9 cellular contexts compared by ENCODE assay signal in genomic region chr15:76338555-76339301, GRCh38. TPM values are rescaled to one million over a fixed set of nuclear protein-coding genes. Genes with fewer than 3 reads are reported as not detected.
DNase-seq lines count a peak whose midpoint lies in the region; ATAC-seq, FAIRE-seq and TF ChIP-seq lines count a peak whose summit lies in the region.
"Had no signal": no experiment of that assay in that cellular context is flagged by ENCODE, and none has a peak within 500 bp of the region (broad histone marks: within the 10 kb centered on the region; RNA-seq: fewer than 3 reads in every experiment).

No MANE protein-coding gene starts in this region.

- peaks cover 74% of the 10 kb centered on the region for H3K27me3 Mint-ChIP-seq in chondrocyte (ENCODE audit: low read depth)

- H3K4me3 ChIP-seq in osteoblast (ENCODE audit: insufficient read depth, low read length), result no peak overlapping the region
- no peak overlapping the region for H3K4me3 ChIP-seq in PC-9

- BruUV-seq in PC-9 (replicated peaks; lab: Mats Ljungman, UMichigan), result no TSS peak

- no peak overlapping the region for H2AFZ ChIP-seq in osteoblast (ENCODE audit: low read length)
- H2AFZ ChIP-seq in PC-9, result no peak overlapping the region

- H3K27ac Mint-ChIP-seq in chondrocyte (ENCODE audit: unreplicated experiment), result no peak overlapping the region

- FAIRE-seq in HTR-8/SVneo (lab: Jason Lieb, UNC), result peak; percentile 46
- FAIRE-seq: endometrium had no signal

- POLR2A ChIA-PET in PC-9 (lab: Charles Lee; ENCODE audit: unreplicated experiment), result no interaction called here

- H3K9me2 ChIP-seq in PC-9 (ENCODE audit: insufficient read depth), result no peaks in the 10 kb centered on the region

- intact Hi-C loops in PC-9 (cut with micrococcal nuclease; ENCODE audit: unreplicated experiment), result no loop called here

- H3K79me2 ChIP-seq in osteoblast (ENCODE audit: insufficient read depth, low read length) (no peaks in the 10 kb centered on the region), PC-9 (ENCODE audit: low read depth) (no peaks in the 10 kb centered on the region)

- H4K20me1 ChIP-seq in osteoblast (ENCODE audit: insufficient read depth, low read length) (no peaks in the 10 kb centered on the region), PC-9 (ENCODE audit: insufficient read depth) (no peaks in the 10 kb centered on the region)

- no peak for TF ChIP-seq CTCF in chondrocyte (IDR thresholded peaks at IDR 0.05)
- no peak for TF ChIP-seq CTCF in osteoblast (IDR thresholded peaks at IDR 0.05; ENCODE audit: extremely low read depth, low read depth, low read length)
- TF ChIP-seq CTCF in PC-9 (conservative IDR thresholded peaks at IDR 0.05), result no peak

- no peaks in the 10 kb centered on the region for H3F3A ChIP-seq in PC-9 (ENCODE audit: insufficient read depth, low read depth)

- peaks cover 94% of the 10 kb centered on the region for H3K27me3 ChIP-seq in osteoblast (ENCODE audit: insufficient read depth, low read length)
- H3K27me3 ChIP-seq in PC-9 (ENCODE audit: insufficient read depth, low read depth), result no peaks in the 10 kb centered on the region

- peaks cover 6% of the 10 kb centered on the region for H3K36me3 Mint-ChIP-seq in chondrocyte (ENCODE audit: low read depth)

- H3K4me3 Mint-ChIP-seq in chondrocyte (ENCODE audit: unreplicated experiment), result peak overlapping the region; percentile 40

- H3K4me1 ChIP-seq in osteoblast (ENCODE audit: insufficient read depth, low read length) (peaks cover 8% of the 10 kb centered on the region), PC-9 (replicated peaks; ENCODE audit: insufficient read depth) (no peaks in the 10 kb centered on the region)

- H3K36me3 ChIP-seq in osteoblast (ENCODE audit: insufficient read depth, low read length) (no peaks in the 10 kb centered on the region), PC-9 (ENCODE audit: low read depth) (no peaks in the 10 kb centered on the region)

- H3K9me3 ChIP-seq in osteoblast (ENCODE audit: low read depth, low read length), result no peaks in the 10 kb centered on the region
- no peaks in the 10 kb centered on the region for H3K9me3 ChIP-seq in PC-9 (ENCODE audit: insufficient read depth, low read depth)

- DNase-seq in ELF-1 (ENCODE audit: low read depth, low spot score), result peak; percentile 10
- DNase-seq in HTR-8/SVneo (ENCODE audit: insufficient read length, low spot score), result no peak
- DNase-seq in chondrocyte (ENCODE audit: low spot score), result no peak
- DNase-seq in osteoblast (ENCODE audit: insufficient read length, low spot score, missing footprints), result peak; percentile 85
- DNase-seq in NCI-H1092 (lab: John Stamatoyannopoulos, UW), result no peak
- DNase-seq in PC-9, result no peak
- no peak for DNase-seq in DMS53 treated with DMSO at 0.1 percent for 48 hours (lab: John Stamatoyannopoulos, UW; ENCODE audit: unreplicated experiment)

- H3K4me1 Mint-ChIP-seq in chondrocyte (ENCODE audit: low read depth), result peaks cover 48% of the 10 kb centered on the region

- no peak for ATAC-seq in HG02981 (IDR thresholded peaks at IDR 0.05; ENCODE audit: unreplicated experiment)

- H3K27ac ChIP-seq in osteoblast (ENCODE audit: low read depth, low read length), result no peak overlapping the region
- H3K27ac ChIP-seq in PC-9, result no peak overlapping the region

- no peak overlapping the region for H3K4me2 ChIP-seq in osteoblast (ENCODE audit: insufficient read depth, low read length)
- no peak overlapping the region for H3K4me2 ChIP-seq in PC-9

- H3K9me3 Mint-ChIP-seq in chondrocyte (ENCODE audit: low read depth), result no peaks in the 10 kb centered on the region

- CTCF ChIA-PET in PC-9 (lab: Charles Lee), result no interaction called here

RNA-seq across cellular contexts. Expression of gene ISL2, which starts 2.2 kb away (rescaled TPM):
- not detected in 3 replicates for total RNA-seq in chondrocyte
- 0.29 and 1.1 TPM in 2 replicates for total RNA-seq in osteoblast
- total RNA-seq in PC-9 (2021), result 0.24 and 0.63 TPM in 2 replicates

RNA-seq across cellular contexts. Expression of gene ETFA, which starts 27.5 kb away (rescaled TPM):
- total RNA-seq in chondrocyte (111 to 120 TPM (median 117 TPM) in 3 replicates), osteoblast (85.0 and 110 TPM in 2 replicates), PC-9 (2021) (158 and 187 TPM in 2 replicates)

Comparison
In these comparisons a context has a peak if more than half of its experiments do, and no peak if none do; other contexts are left out.
1. DNase-seq: peak in ELF-1 (single experiment) and osteoblast (single experiment); none in HTR-8/SVneo (single experiment), chondrocyte (single experiment), NCI-H1092 (single experiment), PC-9 (0 of 2) and DMS53 treated with DMSO at 0.1 percent for 48 hours (single experiment).